1 cellular context compared by ENCODE assay signal in the genomic region with DNA sequence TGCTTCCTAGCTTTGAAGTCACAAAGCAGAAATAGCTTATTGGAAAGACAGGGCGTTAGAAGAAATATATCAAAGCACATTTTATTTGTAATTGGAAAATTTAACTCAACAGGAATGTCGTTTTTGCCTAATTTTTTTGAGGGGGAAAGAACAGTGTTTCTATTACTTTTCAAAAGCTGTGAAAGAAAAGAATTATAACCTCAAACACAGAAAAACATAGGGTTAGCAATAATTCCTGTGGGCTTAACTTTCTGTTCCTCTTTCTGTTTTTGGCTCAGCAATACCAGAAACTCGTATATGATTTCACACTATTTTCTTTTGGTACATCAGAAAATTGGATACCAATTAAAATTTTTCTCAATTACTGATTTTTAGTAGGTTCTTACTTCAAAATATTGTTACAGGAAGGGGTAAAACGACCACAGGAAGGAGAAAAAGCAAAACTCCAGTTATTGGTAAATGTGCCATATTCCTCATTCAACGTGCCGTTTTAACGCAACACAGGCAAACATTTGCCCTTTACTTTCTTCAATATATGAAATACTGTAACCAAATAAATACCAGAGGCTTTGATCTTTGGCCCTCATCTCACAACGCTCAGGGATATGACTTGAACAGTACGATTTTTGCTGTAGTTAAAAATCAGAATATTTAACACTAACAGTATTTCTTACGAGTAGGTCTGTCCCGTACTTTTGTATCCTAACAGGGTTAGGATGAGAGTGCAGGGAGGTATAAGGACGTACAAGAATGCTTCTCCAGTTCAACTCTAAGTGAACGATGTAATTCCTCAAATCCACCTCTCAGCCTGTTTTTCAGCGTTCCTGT.
A peak's percentile ranks its signal among the peaks of the same experiment; 100 is the strongest.
TF ChIP-seq lines count a peak whose summit lies in the region.

No MANE protein-coding gene starts in this region.

TF ChIP-seq in HepG2, 621 proteins besides CTCF, POLR2A, EP300 and RAD21 (continues in another document):
- TF ChIP-seq ZBTB21 (CRISPR knock-in tag; IDR thresholded peaks at IDR 0.05), result 0 out of 2 replicates have a peak, but pooled peaks have one; percentile 54
- TF ChIP-seq SMYD3 (CRISPR knock-in tag; IDR thresholded peaks at IDR 0.05), result no peak
- TF ChIP-seq, protein P1, sequence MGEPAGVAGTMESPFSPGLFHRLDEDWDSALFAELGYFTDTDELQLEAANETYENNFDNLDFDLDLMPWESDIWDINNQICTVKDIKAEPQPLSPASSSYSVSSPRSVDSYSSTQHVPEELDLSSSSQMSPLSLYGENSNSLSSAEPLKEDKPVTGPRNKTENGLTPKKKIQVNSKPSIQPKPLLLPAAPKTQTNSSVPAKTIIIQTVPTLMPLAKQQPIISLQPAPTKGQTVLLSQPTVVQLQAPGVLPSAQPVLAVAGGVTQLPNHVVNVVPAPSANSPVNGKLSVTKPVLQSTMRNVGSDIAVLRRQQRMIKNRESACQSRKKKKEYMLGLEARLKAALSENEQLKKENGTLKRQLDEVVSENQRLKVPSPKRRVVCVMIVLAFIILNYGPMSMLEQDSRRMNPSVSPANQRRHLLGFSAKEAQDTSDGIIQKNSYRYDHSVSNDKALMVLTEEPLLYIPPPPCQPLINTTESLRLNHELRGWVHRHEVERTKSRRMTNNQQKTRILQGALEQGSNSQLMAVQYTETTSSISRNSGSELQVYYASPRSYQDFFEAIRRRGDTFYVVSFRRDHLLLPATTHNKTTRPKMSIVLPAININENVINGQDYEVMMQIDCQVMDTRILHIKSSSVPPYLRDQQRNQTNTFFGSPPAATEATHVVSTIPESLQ (CRISPR knock-in tag; conservative IDR thresholded peaks at IDR 0.05), result no peak
- TF ChIP-seq, protein P2, sequence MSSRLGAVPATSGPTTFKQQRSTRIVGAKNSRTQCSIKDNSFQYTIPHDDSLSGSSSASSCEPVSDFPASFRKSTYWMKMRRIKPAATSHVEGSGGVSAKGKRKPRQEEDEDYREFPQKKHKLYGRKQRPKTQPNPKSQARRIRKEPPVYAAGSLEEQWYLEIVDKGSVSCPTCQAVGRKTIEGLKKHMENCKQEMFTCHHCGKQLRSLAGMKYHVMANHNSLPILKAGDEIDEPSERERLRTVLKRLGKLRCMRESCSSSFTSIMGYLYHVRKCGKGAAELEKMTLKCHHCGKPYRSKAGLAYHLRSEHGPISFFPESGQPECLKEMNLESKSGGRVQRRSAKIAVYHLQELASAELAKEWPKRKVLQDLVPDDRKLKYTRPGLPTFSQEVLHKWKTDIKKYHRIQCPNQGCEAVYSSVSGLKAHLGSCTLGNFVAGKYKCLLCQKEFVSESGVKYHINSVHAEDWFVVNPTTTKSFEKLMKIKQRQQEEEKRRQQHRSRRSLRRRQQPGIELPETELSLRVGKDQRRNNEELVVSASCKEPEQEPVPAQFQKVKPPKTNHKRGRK (CRISPR knock-in tag; IDR thresholded peaks at IDR 0.05), result no peak; the same call in 1 of the 2 replicates
- no peak for TF ChIP-seq PHF8 (CRISPR knock-in tag; IDR thresholded peaks at IDR 0.05)
- TF ChIP-seq, protein P3, sequence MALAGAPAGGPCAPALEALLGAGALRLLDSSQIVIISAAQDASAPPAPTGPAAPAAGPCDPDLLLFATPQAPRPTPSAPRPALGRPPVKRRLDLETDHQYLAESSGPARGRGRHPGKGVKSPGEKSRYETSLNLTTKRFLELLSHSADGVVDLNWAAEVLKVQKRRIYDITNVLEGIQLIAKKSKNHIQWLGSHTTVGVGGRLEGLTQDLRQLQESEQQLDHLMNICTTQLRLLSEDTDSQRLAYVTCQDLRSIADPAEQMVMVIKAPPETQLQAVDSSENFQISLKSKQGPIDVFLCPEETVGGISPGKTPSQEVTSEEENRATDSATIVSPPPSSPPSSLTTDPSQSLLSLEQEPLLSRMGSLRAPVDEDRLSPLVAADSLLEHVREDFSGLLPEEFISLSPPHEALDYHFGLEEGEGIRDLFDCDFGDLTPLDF (CRISPR knock-in tag; IDR thresholded peaks at IDR 0.05), result 0 out of 2 replicates have a peak, but pooled peaks have one; percentile 18
- no peak for TF ChIP-seq ATM (IDR thresholded peaks at IDR 0.05; ENCODE audit: borderline replicate concordance)
- TF ChIP-seq ZFP82 (CRISPR knock-in tag; IDR thresholded peaks at IDR 0.05; ENCODE audit: borderline replicate concordance), result 0 out of 2 replicates have a peak, but pooled peaks have one; percentile 4
- 0 out of 2 replicates have a peak, but pooled peaks have one; percentile 41 for TF ChIP-seq PAF1 (CRISPR knock-in tag; IDR thresholded peaks at IDR 0.05)
- TF ChIP-seq ZSCAN12 (CRISPR knock-in tag; IDR thresholded peaks at IDR 0.05), result peak; percentile 10; the same call in 1 of the 2 replicates
- TF ChIP-seq HNRNPUL1 (IDR thresholded peaks at IDR 0.05; ENCODE audit: low read depth, low read length), result peak; percentile 44; the same call in 1 of the 2 replicates
- no peak for TF ChIP-seq SCMH1 (CRISPR knock-in tag; IDR thresholded peaks at IDR 0.05; ENCODE audit: borderline replicate concordance)
- TF ChIP-seq ARID2 (CRISPR knock-in tag; IDR thresholded peaks at IDR 0.05; ENCODE audit: borderline replicate concordance), result 0 out of 2 replicates have a peak, but pooled peaks have one; percentile 30
- TF ChIP-seq, protein P4, sequence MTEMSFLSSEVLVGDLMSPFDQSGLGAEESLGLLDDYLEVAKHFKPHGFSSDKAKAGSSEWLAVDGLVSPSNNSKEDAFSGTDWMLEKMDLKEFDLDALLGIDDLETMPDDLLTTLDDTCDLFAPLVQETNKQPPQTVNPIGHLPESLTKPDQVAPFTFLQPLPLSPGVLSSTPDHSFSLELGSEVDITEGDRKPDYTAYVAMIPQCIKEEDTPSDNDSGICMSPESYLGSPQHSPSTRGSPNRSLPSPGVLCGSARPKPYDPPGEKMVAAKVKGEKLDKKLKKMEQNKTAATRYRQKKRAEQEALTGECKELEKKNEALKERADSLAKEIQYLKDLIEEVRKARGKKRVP (CRISPR knock-in tag; IDR thresholded peaks at IDR 0.05), result peak in 1 of 2 experiments; percentile 47; a peak in 1 of 4 replicates
- peak; percentile 56 for TF ChIP-seq ZNF205 (CRISPR knock-in tag; IDR thresholded peaks at IDR 0.05)
- no peak for TF ChIP-seq MED13 (CRISPR knock-in tag; IDR thresholded peaks at IDR 0.05)
- TF ChIP-seq ZNF567 (CRISPR knock-in tag; IDR thresholded peaks at IDR 0.05; ENCODE audit: borderline replicate concordance), result no peak
- TF ChIP-seq KLF12 (CRISPR knock-in tag; IDR thresholded peaks at IDR 0.05; ENCODE audit: borderline replicate concordance), result peak; percentile 59
- TF ChIP-seq, protein P5, sequence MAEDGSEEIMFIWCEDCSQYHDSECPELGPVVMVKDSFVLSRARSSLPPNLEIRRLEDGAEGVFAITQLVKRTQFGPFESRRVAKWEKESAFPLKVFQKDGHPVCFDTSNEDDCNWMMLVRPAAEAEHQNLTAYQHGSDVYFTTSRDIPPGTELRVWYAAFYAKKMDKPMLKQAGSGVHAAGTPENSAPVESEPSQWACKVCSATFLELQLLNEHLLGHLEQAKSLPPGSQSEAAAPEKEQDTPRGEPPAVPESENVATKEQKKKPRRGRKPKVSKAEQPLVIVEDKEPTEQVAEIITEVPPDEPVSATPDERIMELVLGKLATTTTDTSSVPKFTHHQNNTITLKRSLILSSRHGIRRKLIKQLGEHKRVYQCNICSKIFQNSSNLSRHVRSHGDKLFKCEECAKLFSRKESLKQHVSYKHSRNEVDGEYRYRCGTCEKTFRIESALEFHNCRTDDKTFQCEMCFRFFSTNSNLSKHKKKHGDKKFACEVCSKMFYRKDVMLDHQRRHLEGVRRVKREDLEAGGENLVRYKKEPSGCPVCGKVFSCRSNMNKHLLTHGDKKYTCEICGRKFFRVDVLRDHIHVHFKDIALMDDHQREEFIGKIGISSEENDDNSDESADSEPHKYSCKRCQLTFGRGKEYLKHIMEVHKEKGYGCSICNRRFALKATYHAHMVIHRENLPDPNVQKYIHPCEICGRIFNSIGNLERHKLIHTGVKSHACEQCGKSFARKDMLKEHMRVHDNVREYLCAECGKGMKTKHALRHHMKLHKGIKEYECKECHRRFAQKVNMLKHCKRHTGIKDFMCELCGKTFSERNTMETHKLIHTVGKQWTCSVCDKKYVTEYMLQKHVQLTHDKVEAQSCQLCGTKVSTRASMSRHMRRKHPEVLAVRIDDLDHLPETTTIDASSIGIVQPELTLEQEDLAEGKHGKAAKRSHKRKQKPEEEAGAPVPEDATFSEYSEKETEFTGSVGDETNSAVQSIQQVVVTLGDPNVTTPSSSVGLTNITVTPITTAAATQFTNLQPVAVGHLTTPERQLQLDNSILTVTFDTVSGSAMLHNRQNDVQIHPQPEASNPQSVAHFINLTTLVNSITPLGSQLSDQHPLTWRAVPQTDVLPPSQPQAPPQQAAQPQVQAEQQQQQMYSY (CRISPR knock-in tag; IDR thresholded peaks at IDR 0.05), result no peak
- TF ChIP-seq ELF4 (CRISPR knock-in tag; IDR thresholded peaks at IDR 0.05; ENCODE audit: borderline replicate concordance), result peak; percentile 67; the same call in 1 of the 2 replicates
- TF ChIP-seq, protein P6, sequence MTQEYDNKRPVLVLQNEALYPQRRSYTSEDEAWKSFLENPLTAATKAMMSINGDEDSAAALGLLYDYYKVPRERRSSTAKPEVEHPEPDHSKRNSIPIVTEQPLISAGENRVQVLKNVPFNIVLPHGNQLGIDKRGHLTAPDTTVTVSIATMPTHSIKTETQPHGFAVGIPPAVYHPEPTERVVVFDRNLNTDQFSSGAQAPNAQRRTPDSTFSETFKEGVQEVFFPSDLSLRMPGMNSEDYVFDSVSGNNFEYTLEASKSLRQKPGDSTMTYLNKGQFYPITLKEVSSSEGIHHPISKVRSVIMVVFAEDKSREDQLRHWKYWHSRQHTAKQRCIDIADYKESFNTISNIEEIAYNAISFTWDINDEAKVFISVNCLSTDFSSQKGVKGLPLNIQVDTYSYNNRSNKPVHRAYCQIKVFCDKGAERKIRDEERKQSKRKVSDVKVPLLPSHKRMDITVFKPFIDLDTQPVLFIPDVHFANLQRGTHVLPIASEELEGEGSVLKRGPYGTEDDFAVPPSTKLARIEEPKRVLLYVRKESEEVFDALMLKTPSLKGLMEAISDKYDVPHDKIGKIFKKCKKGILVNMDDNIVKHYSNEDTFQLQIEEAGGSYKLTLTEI (CRISPR knock-in tag; conservative IDR thresholded peaks at IDR 0.05), result no peak
- TF ChIP-seq, protein P7, sequence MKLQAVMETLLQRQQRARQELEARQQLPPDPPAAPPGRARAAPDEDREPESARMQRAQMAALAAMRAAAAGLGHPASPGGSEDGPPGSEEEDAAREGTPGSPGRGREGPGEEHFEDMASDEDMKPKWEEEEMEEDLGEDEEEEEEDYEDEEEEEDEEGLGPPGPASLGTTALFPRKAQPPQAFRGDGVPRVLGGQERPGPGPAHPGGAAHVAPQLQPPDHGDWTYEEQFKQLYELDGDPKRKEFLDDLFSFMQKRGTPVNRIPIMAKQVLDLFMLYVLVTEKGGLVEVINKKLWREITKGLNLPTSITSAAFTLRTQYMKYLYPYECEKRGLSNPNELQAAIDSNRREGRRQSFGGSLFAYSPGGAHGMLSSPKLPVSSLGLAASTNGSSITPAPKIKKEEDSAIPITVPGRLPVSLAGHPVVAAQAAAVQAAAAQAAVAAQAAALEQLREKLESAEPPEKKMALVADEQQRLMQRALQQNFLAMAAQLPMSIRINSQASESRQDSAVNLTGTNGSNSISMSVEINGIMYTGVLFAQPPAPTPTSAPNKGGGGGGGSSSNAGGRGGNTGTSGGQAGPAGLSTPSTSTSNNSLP (IDR thresholded peaks at IDR 0.05; ENCODE audit: low read depth, low read length), result peak; percentile 19; the same call in 1 of the 2 replicates
- TF ChIP-seq, protein P8, sequence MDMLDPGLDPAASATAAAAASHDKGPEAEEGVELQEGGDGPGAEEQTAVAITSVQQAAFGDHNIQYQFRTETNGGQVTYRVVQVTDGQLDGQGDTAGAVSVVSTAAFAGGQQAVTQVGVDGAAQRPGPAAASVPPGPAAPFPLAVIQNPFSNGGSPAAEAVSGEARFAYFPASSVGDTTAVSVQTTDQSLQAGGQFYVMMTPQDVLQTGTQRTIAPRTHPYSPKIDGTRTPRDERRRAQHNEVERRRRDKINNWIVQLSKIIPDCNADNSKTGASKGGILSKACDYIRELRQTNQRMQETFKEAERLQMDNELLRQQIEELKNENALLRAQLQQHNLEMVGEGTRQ (IDR thresholded peaks at IDR 0.05; ENCODE audit: low read depth, low read length), result no peak
- TF ChIP-seq, protein P8 (CRISPR knock-in tag; IDR thresholded peaks at IDR 0.05; ENCODE audit: borderline replicate concordance), result 0 out of 2 replicates have a peak, but pooled peaks have one; percentile 33
- TF ChIP-seq ZNF850 (CRISPR knock-in tag; conservative IDR thresholded peaks at IDR 0.05), result 0 out of 2 replicates have a peak, but pooled peaks have one; percentile 5
- TF ChIP-seq ZNF354B (CRISPR knock-in tag; IDR thresholded peaks at IDR 0.05), result peak; percentile 66
- 0 out of 2 replicates have a peak, but pooled peaks have one; percentile 53 for TF ChIP-seq TMF1 (CRISPR knock-in tag; IDR thresholded peaks at IDR 0.05; ENCODE audit: low read depth)
- TF ChIP-seq BRCA1 (CRISPR knock-in tag; IDR thresholded peaks at IDR 0.05), result peak; percentile 21; the same call in 1 of the 2 replicates
- TF ChIP-seq CBX2 (IDR thresholded peaks at IDR 0.05; ENCODE audit: low read depth, low read length), result 0 out of 2 replicates have a peak, but pooled peaks have one; percentile 43
- no peak for TF ChIP-seq CBX2 (CRISPR knock-in tag; IDR thresholded peaks at IDR 0.05; ENCODE audit: low read depth)
- TF ChIP-seq, protein P9, sequence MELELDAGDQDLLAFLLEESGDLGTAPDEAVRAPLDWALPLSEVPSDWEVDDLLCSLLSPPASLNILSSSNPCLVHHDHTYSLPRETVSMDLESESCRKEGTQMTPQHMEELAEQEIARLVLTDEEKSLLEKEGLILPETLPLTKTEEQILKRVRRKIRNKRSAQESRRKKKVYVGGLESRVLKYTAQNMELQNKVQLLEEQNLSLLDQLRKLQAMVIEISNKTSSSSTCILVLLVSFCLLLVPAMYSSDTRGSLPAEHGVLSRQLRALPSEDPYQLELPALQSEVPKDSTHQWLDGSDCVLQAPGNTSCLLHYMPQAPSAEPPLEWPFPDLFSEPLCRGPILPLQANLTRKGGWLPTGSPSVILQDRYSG (CRISPR knock-in tag; IDR thresholded peaks at IDR 0.05), result 0 out of 2 replicates have a peak, but pooled peaks have one; percentile 22
- TF ChIP-seq LCORL (IDR thresholded peaks at IDR 0.05), result no peak
- peak; percentile 93 for TF ChIP-seq LCORL (CRISPR knock-in tag; IDR thresholded peaks at IDR 0.05)
- no peak for TF ChIP-seq FOSL1 (CRISPR knock-in tag; IDR thresholded peaks at IDR 0.05; ENCODE audit: borderline replicate concordance)
- TF ChIP-seq, protein P10, sequence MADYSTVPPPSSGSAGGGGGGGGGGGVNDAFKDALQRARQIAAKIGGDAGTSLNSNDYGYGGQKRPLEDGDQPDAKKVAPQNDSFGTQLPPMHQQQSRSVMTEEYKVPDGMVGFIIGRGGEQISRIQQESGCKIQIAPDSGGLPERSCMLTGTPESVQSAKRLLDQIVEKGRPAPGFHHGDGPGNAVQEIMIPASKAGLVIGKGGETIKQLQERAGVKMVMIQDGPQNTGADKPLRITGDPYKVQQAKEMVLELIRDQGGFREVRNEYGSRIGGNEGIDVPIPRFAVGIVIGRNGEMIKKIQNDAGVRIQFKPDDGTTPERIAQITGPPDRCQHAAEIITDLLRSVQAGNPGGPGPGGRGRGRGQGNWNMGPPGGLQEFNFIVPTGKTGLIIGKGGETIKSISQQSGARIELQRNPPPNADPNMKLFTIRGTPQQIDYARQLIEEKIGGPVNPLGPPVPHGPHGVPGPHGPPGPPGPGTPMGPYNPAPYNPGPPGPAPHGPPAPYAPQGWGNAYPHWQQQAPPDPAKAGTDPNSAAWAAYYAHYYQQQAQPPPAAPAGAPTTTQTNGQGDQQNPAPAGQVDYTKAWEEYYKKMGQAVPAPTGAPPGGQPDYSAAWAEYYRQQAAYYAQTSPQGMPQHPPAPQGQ (CRISPR knock-in tag; IDR thresholded peaks at IDR 0.05; ENCODE audit: borderline replicate concordance), result 0 out of 2 replicates have a peak, but pooled peaks have one; percentile 4
